In genomic region chr6:125057392-125058246, GRCh38 we compare ENCODE assay signal across 17 cellular contexts.
DNase-seq lines count a peak whose midpoint lies in the region; ATAC-seq, FAIRE-seq and TF ChIP-seq lines count a peak whose summit lies in the region.
"Had no signal": no experiment of that assay in that cellular context is flagged by ENCODE, and none has a peak within 500 bp of the region (broad histone marks: within the 10 kb centered on the region; RNA-seq: fewer than 3 reads in every experiment).

No MANE protein-coding gene starts in this region.

- in situ Hi-C loops in HepG2 (cut with HindIII; ENCODE audit: extremely low pct_ligation_motif_present, low pct_unique_long_range_greater_than_20kb): no loop called here

- no TSS peak for BruUV-seq in HepG2 (replicated peaks; lab: Mats Ljungman, UMichigan)

- H3K36me3 ChIP-seq in HepG2 (replicated peaks in 1 of 2; ENCODE audit: control insufficient read depth in 1 of 2, insufficient read depth in 2 of 2, low read length in 2 of 2): no peaks in the 10 kb centered on the region
- H3K36me3 ChIP-seq in rectal smooth muscle tissue (ENCODE audit: control insufficient read depth, insufficient read depth, low read length): no peaks in the 10 kb centered on the region

- CTCF ChIA-PET in HepG2 (lab: Yijun Ruan, JAX; ENCODE audit: low intra/inter-chr PET ratio, low total read pairs): no interaction called here

- peaks cover 6% of the 10 kb centered on the region for H3K4me1 ChIP-seq in HepG2 (ENCODE audit: insufficient read depth, low read length)
- peaks cover 13% of the 10 kb centered on the region for H3K4me1 ChIP-seq in rectal smooth muscle tissue (ENCODE audit: control insufficient read depth, insufficient read depth, low read length)

- H3K9ac ChIP-seq in HepG2 (ENCODE audit: insufficient read depth, low read depth, low read length): no peak overlapping the region
- H3K9ac ChIP-seq in rectal smooth muscle tissue (ENCODE audit: low read length): no peak overlapping the region
- H3K9ac ChIP-seq: GM23248 had no signal

- no peaks in the 10 kb centered on the region for H3K9me3 Mint-ChIP-seq in stimulated activated effector memory CD8-positive, alpha-beta T cell treated with anti-CD3 and anti-CD28 coated beads, Interleukin-12 subunit alpha, Interleukin-12 subunit beta, amount 100 ng/mL, for 72 hours

- TF ChIP-seq CTCF in D721Med (IDR thresholded peaks at IDR 0.05; ENCODE audit: insufficient read depth, missing control alignments): no peak
- no peak for TF ChIP-seq CTCF in HepG2 (CRISPR knock-in tag; IDR thresholded peaks at IDR 0.05)

- no peak overlapping the region for H3K4me2 ChIP-seq in HepG2 (ENCODE audit: low read depth, low read length)

- H3K9me3 ChIP-seq in HepG2 (ENCODE audit: low read length): no peaks in the 10 kb centered on the region

- WGBS in HepG2 (ENCODE audit: low lambda C conversion rate): 17% methylated on average over 5 of the region's 5 CpGs

- no peaks in the 10 kb centered on the region for H3K36me3 Mint-ChIP-seq in stimulated activated effector memory CD8-positive, alpha-beta T cell treated with anti-CD3 and anti-CD28 coated beads, Interleukin-12 subunit alpha, Interleukin-12 subunit beta, amount 100 ng/mL, for 72 hours

- FAIRE-seq in D721Med (lab: Jason Lieb, UNC) (peak; percentile 85), HepG2 (lab: Jason Lieb, UNC) (no peak)

- H3K27ac ChIP-seq in HepG2 (ENCODE audit: extremely low read length, insufficient read depth, low read length) (no peak overlapping the region), rectal smooth muscle tissue (ENCODE audit: low read depth, low read length) (peak overlapping the region; percentile 17)
- H3K27ac ChIP-seq: GM23248 had no signal

- H3K4me1 Mint-ChIP-seq in stimulated activated effector memory CD8-positive, alpha-beta T cell treated with anti-CD3 and anti-CD28 coated beads, Interleukin-12 subunit alpha, Interleukin-12 subunit beta, amount 100 ng/mL, for 72 hours: no peaks in the 10 kb centered on the region

- no peak for TF ChIP-seq POLR2A in HepG2 (IDR thresholded peaks at IDR 0.05; ENCODE audit: insufficient read depth in 1 of 2, low read depth in 2 of 2, low read length in 2 of 2)

- H2AFZ ChIP-seq in HepG2 (ENCODE audit: low read length): no peak overlapping the region
- H2AFZ ChIP-seq: GM23248 had no signal

- H3K79me2 ChIP-seq in HepG2 (ENCODE audit: insufficient read depth, low read length): no peaks in the 10 kb centered on the region

- ATAC-seq in HepG2 (no peak), GM21381 (IDR thresholded peaks at IDR 0.05; ENCODE audit: unreplicated experiment) (no peak), GM18520 (IDR thresholded peaks at IDR 0.05; ENCODE audit: unreplicated experiment) (no peak)
- no peak for ATAC-seq in stimulated activated effector memory CD8-positive, alpha-beta T cell treated with anti-CD3 and anti-CD28 coated beads, Interleukin-12 subunit alpha, Interleukin-12 subunit beta, amount 100 ng/mL, for 72 hours

- H3K4me3 Mint-ChIP-seq in stimulated activated effector memory CD8-positive, alpha-beta T cell treated with anti-CD3 and anti-CD28 coated beads, Interleukin-12 subunit alpha, Interleukin-12 subunit beta, amount 100 ng/mL, for 72 hours: no peak overlapping the region

- no peaks in the 10 kb centered on the region for H4K20me1 ChIP-seq in HepG2 (ENCODE audit: insufficient read depth, low read length)

- no peaks in the 10 kb centered on the region for H3K27me3 ChIP-seq in HepG2 (ENCODE audit: control insufficient read depth in 1 of 2, insufficient read depth in 2 of 2, low read length in 2 of 2)
- no peaks in the 10 kb centered on the region for H3K27me3 ChIP-seq in rectal smooth muscle tissue (ENCODE audit: control insufficient read depth, insufficient read depth, low read length)

- TF ChIP-seq RAD21 in HepG2 (CRISPR knock-in tag; IDR thresholded peaks at IDR 0.05): no peak

- no peak overlapping the region for H3K27ac Mint-ChIP-seq in stimulated activated effector memory CD8-positive, alpha-beta T cell treated with anti-CD3 and anti-CD28 coated beads, Interleukin-12 subunit alpha, Interleukin-12 subunit beta, amount 100 ng/mL, for 72 hours

- DNase-seq in D721Med (ENCODE audit: insufficient read length, low spot score) (no peak), NCI-H82 (lab: John Stamatoyannopoulos, UW) (peak; percentile 96), HepG2 (ENCODE audit: low spot score) (peak; percentile 27)
- DNase-seq in stimulated activated effector memory CD8-positive, alpha-beta T cell treated with anti-CD3 and anti-CD28 coated beads, Interleukin-12 subunit alpha, Interleukin-12 subunit beta, amount 100 ng/mL, for 72 hours (ENCODE audit: low spot score in 2 of 2): no peak
- DNase-seq: AML-193, COR-L47, DMS79, GM23248, Kasumi-1, NCI-H1105, NCI-H1694, NCI-H345, RPMI8226, SIG-M5 had no signal

- intact Hi-C loops in HepG2 (cut with micrococcal nuclease; ENCODE audit: unreplicated experiment): no loop called here

- POLR2A ChIA-PET in HepG2 (lab: Yijun Ruan, JAX): no interaction called here

- TF ChIP-seq EP300 in HepG2 (IDR thresholded peaks at IDR 0.05; ENCODE audit: low read depth in 2 of 2, low read length in 2 of 2) (no peak), HepG2 (CRISPR knock-in tag; IDR thresholded peaks at IDR 0.05; ENCODE audit: borderline replicate concordance) (no peak)

- H3K4me3 ChIP-seq in HepG2 (replicated peaks in 1 of 3; ENCODE audit: insufficient read depth in 1 of 3, low read depth in 2 of 3, low read length in 3 of 3) (no peak overlapping the region), rectal smooth muscle tissue (ENCODE audit: low read length) (no peak overlapping the region)
- H3K4me3 ChIP-seq: GM23248 had no signal

TF ChIP-seq in HepG2, 621 proteins besides CTCF, POLR2A, EP300 and RAD21 (continues in another document):
- peak; percentile 19; the same call in 1 of the 2 replicates for TF ChIP-seq POGZ (CRISPR knock-in tag; IDR thresholded peaks at IDR 0.05)
- no peak for TF ChIP-seq ZMYM2 (CRISPR knock-in tag; IDR thresholded peaks at IDR 0.05)
- TF ChIP-seq CEBPG (CRISPR knock-in tag; IDR thresholded peaks at IDR 0.05): peak; percentile 73
- TF ChIP-seq HNF4A (CRISPR knock-in tag; IDR thresholded peaks at IDR 0.05): peak; percentile 76
- TF ChIP-seq HNF1A (IDR thresholded peaks at IDR 0.05; ENCODE audit: low read depth): no peak
- TF ChIP-seq HNF1A (CRISPR knock-in tag; IDR thresholded peaks at IDR 0.05; ENCODE audit: borderline replicate concordance): no peak
- peak; percentile 79 for TF ChIP-seq CEBPB (IDR thresholded peaks at IDR 0.05; ENCODE audit: borderline replicate concordance, low read depth, low read length)
- TF ChIP-seq NFATC3 (CRISPR knock-in tag; IDR thresholded peaks at IDR 0.05): no peak
- peak; percentile 91 for TF ChIP-seq ZNF652 (CRISPR knock-in tag; IDR thresholded peaks at IDR 0.05; ENCODE audit: borderline replicate concordance, low read depth)
- peak; percentile 65 for TF ChIP-seq ZMYM4 (CRISPR knock-in tag; IDR thresholded peaks at IDR 0.05)
- TF ChIP-seq, protein P1, sequence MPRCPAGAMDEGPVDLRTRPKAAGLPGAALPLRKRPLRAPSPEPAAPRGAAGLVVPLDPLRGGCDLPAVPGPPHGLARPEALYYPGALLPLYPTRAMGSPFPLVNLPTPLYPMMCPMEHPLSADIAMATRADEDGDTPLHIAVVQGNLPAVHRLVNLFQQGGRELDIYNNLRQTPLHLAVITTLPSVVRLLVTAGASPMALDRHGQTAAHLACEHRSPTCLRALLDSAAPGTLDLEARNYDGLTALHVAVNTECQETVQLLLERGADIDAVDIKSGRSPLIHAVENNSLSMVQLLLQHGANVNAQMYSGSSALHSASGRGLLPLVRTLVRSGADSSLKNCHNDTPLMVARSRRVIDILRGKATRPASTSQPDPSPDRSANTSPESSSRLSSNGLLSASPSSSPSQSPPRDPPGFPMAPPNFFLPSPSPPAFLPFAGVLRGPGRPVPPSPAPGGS (CRISPR knock-in tag; IDR thresholded peaks at IDR 0.05): no peak
- no peak for TF ChIP-seq CHD2 (IDR thresholded peaks at IDR 0.05; ENCODE audit: low read depth, low read length)
- no peak for TF ChIP-seq MTERF4 (CRISPR knock-in tag; IDR thresholded peaks at IDR 0.05)
- TF ChIP-seq ZNF256 (CRISPR knock-in tag; conservative IDR thresholded peaks at IDR 0.05): no peak

Comparison
In these comparisons a context has a peak if more than half of its experiments do, and no peak if none do; other contexts are left out.
1. DNase-seq: peak in NCI-H82 (single experiment) and HepG2 (single experiment); none in D721Med (single experiment) and stimulated activated effector memory CD8-positive, alpha-beta T cell treated with anti-CD3 and anti-CD28 coated beads, Interleukin-12 subunit alpha, Interleukin-12 subunit beta, amount 100 ng/mL, for 72 hours (0 of 2).